ENCODE assay signal across 8 cellular contexts in genomic region chr17:7035591-7036368, GRCh38. TPM values are rescaled to one million over a fixed set of nuclear protein-coding genes. Genes with fewer than 3 reads are reported as not detected.
A peak's percentile ranks its signal among the peaks of the same experiment; 100 is the strongest.
DNase-seq lines count a peak whose midpoint lies in the region; ATAC-seq, FAIRE-seq and TF ChIP-seq lines count a peak whose summit lies in the region.

Gene SLC16A13 (plus strand): TSS chr17:7036015. CDS start chr17:7036383, 368 bp downstream.

- H3K27ac ChIP-seq in pancreas (peak within 1 kb of the TSS; percentile 57 to 87 (median 68)), tibial artery (peak within 1 kb of the TSS; percentile 34 to 45)

- H3K36me3 Mint-ChIP-seq in activated naive CD8-positive, alpha-beta T cell treated with anti-CD3 and anti-CD28 coated beads, Interleukin-2, amount 50 U/mL, for 24 hours (ENCODE audit: low read depth): no peaks in the 10 kb centered on the region

- peak within 1 kb of the TSS; percentile 93 for H3K4me3 Mint-ChIP-seq in activated naive CD8-positive, alpha-beta T cell treated with anti-CD3 and anti-CD28 coated beads, Interleukin-2, amount 50 U/mL, for 24 hours

- no peaks in the 10 kb centered on the region for H3K27me3 Mint-ChIP-seq in activated naive CD8-positive, alpha-beta T cell treated with anti-CD3 and anti-CD28 coated beads, Interleukin-2, amount 50 U/mL, for 24 hours

- H3K4me1 ChIP-seq in pancreas (peaks cover 4 to 7% (median 4%) of the 10 kb centered on the region in 3 donors), tibial artery (peaks cover 0 to 19% (median 9%) of the 10 kb centered on the region in 4 donors)

- FAIRE-seq in GM12891 (lab: Jason Lieb, UNC) (peak; percentile 99), pancreas (lab: Jason Lieb, UNC) (no peak)

- H3K4me3 ChIP-seq in pancreas (peak within 1 kb of the TSS; percentile 46 to 89 (median 64)), tibial artery (peak within 1 kb of the TSS; percentile 43 to 51)

- no peak for TF ChIP-seq CTCF in pancreas (IDR thresholded peaks at IDR 0.05)
- no peak for TF ChIP-seq CTCF in tibial artery (IDR thresholded peaks at IDR 0.05)

- no peaks in the 10 kb centered on the region for H3K27me3 ChIP-seq in pancreas
- peaks cover 0 to 58% of the 10 kb centered on the region in 2 donors for H3K27me3 ChIP-seq in tibial artery

- ATAC-seq in HG02763 (IDR thresholded peaks at IDR 0.05; ENCODE audit: unreplicated experiment): peak; percentile 91
- ATAC-seq in activated naive CD8-positive, alpha-beta T cell treated with anti-CD3 and anti-CD28 coated beads, Interleukin-2, amount 50 U/mL, for 24 hours: peak; percentile 92
- peak; percentile 97 for ATAC-seq in Right ventricle myocardium superior (ENCODE audit: poor library complexity)
- ATAC-seq in pancreas: peak; percentile 94 to 97 (median 96)

- no peaks in the 10 kb centered on the region for H3K36me3 ChIP-seq in pancreas
- no peaks in the 10 kb centered on the region for H3K36me3 ChIP-seq in tibial artery

- DNase-seq in GM12891 (ENCODE audit: insufficient read length, low spot score) (peak; percentile 100), NCI-H1417 (lab: John Stamatoyannopoulos, UW) (peak; percentile 87 to 95 (median 88)), SW480 (ENCODE audit: low spot score) (peak; percentile 97), Right ventricle myocardium superior (peak; percentile 96), pancreas (peak; percentile 92 to 98 (median 94)), tibial artery (peak; percentile 93)
- peak; percentile 98 for DNase-seq in activated naive CD8-positive, alpha-beta T cell treated with anti-CD3 and anti-CD28 coated beads, Interleukin-2, amount 50 U/mL, for 24 hours

- 0 to 1% methylated on average over 50 to 52 of the region's 52 CpGs for WGBS in pancreas, 2 donors

- H3K9me3 Mint-ChIP-seq in activated naive CD8-positive, alpha-beta T cell treated with anti-CD3 and anti-CD28 coated beads, Interleukin-2, amount 50 U/mL, for 24 hours: no peaks in the 10 kb centered on the region

- peak within 1 kb of the TSS; percentile 94 for H3K27ac Mint-ChIP-seq in activated naive CD8-positive, alpha-beta T cell treated with anti-CD3 and anti-CD28 coated beads, Interleukin-2, amount 50 U/mL, for 24 hours

- TF ChIP-seq POLR2A in GM12891 (IDR thresholded peaks at IDR 0.05; ENCODE audit: low read depth, low read length): peak; percentile 97

- peaks cover 58% of the 10 kb centered on the region for H3K4me1 Mint-ChIP-seq in activated naive CD8-positive, alpha-beta T cell treated with anti-CD3 and anti-CD28 coated beads, Interleukin-2, amount 50 U/mL, for 24 hours

- H3K9me3 ChIP-seq in pancreas: no peaks in the 10 kb centered on the region
- no peaks in the 10 kb centered on the region for H3K9me3 ChIP-seq in tibial artery

- intact Hi-C loops in Right ventricle myocardium superior (cut with DNase I): no loop called here
- intact Hi-C loops in pancreas (cut with DNase I): no loop called here
- intact Hi-C loops in tibial artery (cut with DNase I; ENCODE audit: low total_unique reads): no loop called here

TF ChIP-seq in GM12891, 5 proteins besides CTCF, POLR2A, EP300 and RAD21:
- TF ChIP-seq PAX5 (IDR thresholded peaks at IDR 0.05; ENCODE audit: insufficient read depth, low read length, severe bottlenecking) (no peak), SPI1 (IDR thresholded peaks at IDR 0.05; ENCODE audit: low read depth, low read length) (no peak), POLR2AphosphoS5 (IDR thresholded peaks at IDR 0.05; ENCODE audit: low read depth, low read length) (peak; percentile 98), POU2F2 (IDR thresholded peaks at IDR 0.05; ENCODE audit: low read depth, low read length) (peak; percentile 83), TAF1 (IDR thresholded peaks at IDR 0.05; ENCODE audit: low read depth, low read length) (peak; percentile 80)

RNA-seq across cellular contexts. Expression of gene SLC16A13, which starts in this region (rescaled TPM):
- polyA plus RNA-seq in GM12891 (2012; ENCODE audit: low read depth, missing spikeins): 3.4 TPM
- total RNA-seq in Right ventricle myocardium superior (1.6 TPM), pancreas (1 to 10 TPM in 4 of 6 donors, under 1 TPM in 2; 0.74 to 2.5 (median 1.2) TPM)
- polyA plus RNA-seq in pancreas: 1 to 10 TPM; 1.4 to 3.0 TPM

Comparison
In these comparisons a context has a peak if more than half of its experiments do, and no peak if none do; other contexts are left out.
1. Peak in every context shown above with its lines: DNase-seq, ATAC-seq, H3K4me3 ChIP-seq and H3K27ac ChIP-seq.